ENCODE assay signal across 1 cellular context in genomic region chr17:46822388-46822921, GRCh38.
A peak's percentile ranks its signal among the peaks of the same experiment; 100 is the strongest.
TF ChIP-seq lines count a peak whose summit lies in the region.

No MANE protein-coding gene starts in this region.

TF ChIP-seq in WTC11, 78 proteins besides CTCF, POLR2A, EP300 and RAD21 (continued from another document and continues in another):
- TF ChIP-seq ERG (CRISPR knock-in tag; IDR thresholded peaks at IDR 0.05), result peak; percentile 69; the same call in 1 of the 2 replicates
- TF ChIP-seq HMGXB4 (CRISPR knock-in tag; IDR thresholded peaks at IDR 0.05), result peak; percentile 67; the same call in 1 of the 2 replicates
- peak; percentile 81; the same call in 1 of the 2 replicates for TF ChIP-seq FOXP1 (CRISPR knock-in tag; IDR thresholded peaks at IDR 0.05; ENCODE audit: borderline replicate concordance)
- TF ChIP-seq USF1 (CRISPR knock-in tag; IDR thresholded peaks at IDR 0.05), result no peak
- peak; percentile 86; the same call in 1 of the 2 replicates for TF ChIP-seq ZNF671 (CRISPR knock-in tag; IDR thresholded peaks at IDR 0.05)
- no peak for TF ChIP-seq GABPB1 (CRISPR knock-in tag; IDR thresholded peaks at IDR 0.05)
- peak; percentile 83; the same call in 1 of the 2 replicates for TF ChIP-seq AR (CRISPR knock-in tag; IDR thresholded peaks at IDR 0.05)
- TF ChIP-seq AFF4 (CRISPR knock-in tag; IDR thresholded peaks at IDR 0.05; ENCODE audit: borderline replicate concordance), result no peak
- peak; percentile 82; the same call in 1 of the 2 replicates for TF ChIP-seq EMX1 (CRISPR knock-in tag; IDR thresholded peaks at IDR 0.05)
- TF ChIP-seq MAX (CRISPR knock-in tag; IDR thresholded peaks at IDR 0.05), result peak; percentile 76
- TF ChIP-seq ZNF121 (CRISPR knock-in tag; IDR thresholded peaks at IDR 0.05), result no peak
- TF ChIP-seq PREB (CRISPR knock-in tag; IDR thresholded peaks at IDR 0.05; ENCODE audit: borderline replicate concordance), result no peak
- no peak; the same call in 1 of the 2 replicates for TF ChIP-seq E2F5 (CRISPR knock-in tag; IDR thresholded peaks at IDR 0.05)
- TF ChIP-seq RORB (CRISPR knock-in tag; IDR thresholded peaks at IDR 0.05), result no peak
- no peak for TF ChIP-seq ARID4B (CRISPR knock-in tag; IDR thresholded peaks at IDR 0.05; ENCODE audit: borderline replicate concordance)
- TF ChIP-seq ZNF263 (CRISPR knock-in tag; IDR thresholded peaks at IDR 0.05; ENCODE audit: low read depth), result no peak
- no peak for TF ChIP-seq CDX4 (CRISPR knock-in tag; IDR thresholded peaks at IDR 0.05; ENCODE audit: borderline replicate concordance)
- TF ChIP-seq ZNF423 (CRISPR knock-in tag; IDR thresholded peaks at IDR 0.05), result no peak
- TF ChIP-seq FOXK1 (CRISPR knock-in tag; IDR thresholded peaks at IDR 0.05), result no peak; the same call in 1 of the 2 replicates
- TF ChIP-seq ZNF281 (CRISPR knock-in tag; IDR thresholded peaks at IDR 0.05), result no peak
- TF ChIP-seq HMGA2 (CRISPR knock-in tag; IDR thresholded peaks at IDR 0.05), result no peak
- TF ChIP-seq NFATC4 (CRISPR knock-in tag; IDR thresholded peaks at IDR 0.05), result 0 out of 2 replicates have a peak, but pooled peaks have one; percentile 74
- TF ChIP-seq ATF1 (CRISPR knock-in tag; IDR thresholded peaks at IDR 0.05), result no peak
- TF ChIP-seq ATF6 (CRISPR knock-in tag; IDR thresholded peaks at IDR 0.05), result no peak
- TF ChIP-seq SOX15 (CRISPR knock-in tag; IDR thresholded peaks at IDR 0.05), result no peak
- no peak for TF ChIP-seq MYBL2 (CRISPR knock-in tag; IDR thresholded peaks at IDR 0.05)
